11 cellular contexts compared by ENCODE assay signal in the genomic region with DNA sequence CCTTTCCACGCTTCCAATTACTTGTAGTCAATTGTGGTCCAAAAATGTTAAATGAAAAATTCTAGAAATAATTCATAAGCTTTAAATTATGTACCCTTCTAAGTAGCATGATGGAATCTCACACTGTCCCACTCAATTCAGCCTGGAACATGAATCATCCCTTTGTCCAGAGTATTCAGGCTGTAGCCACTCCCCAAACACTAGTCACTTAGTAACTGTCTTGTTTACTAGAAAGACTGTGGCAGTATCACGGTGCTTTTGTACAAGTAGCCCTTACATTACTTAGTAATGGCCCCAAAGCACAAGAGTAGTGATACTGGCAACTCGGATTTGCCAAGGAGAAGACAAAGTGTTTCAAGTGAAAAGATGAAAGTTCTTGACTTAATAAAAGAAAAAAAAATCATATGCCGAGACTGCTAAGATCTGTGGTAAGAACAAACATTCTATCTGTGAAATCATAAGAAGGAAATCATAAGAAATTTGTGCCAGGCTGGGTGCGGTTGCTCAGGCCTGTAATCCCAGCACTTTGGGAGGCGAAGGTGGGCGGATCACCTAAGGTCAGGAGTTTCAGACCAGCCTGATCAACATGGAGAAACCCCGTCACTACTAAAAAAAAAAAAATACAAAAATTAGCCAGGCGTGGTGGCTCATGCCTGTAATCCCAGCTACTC.
DNase-seq lines count a peak whose midpoint lies in the region; ATAC-seq and TF ChIP-seq lines count a peak whose summit lies in the region.
"Had no signal": no experiment of that assay in that cellular context is flagged by ENCODE, and none has a peak within 500 bp of the region (broad histone marks: within the 10 kb centered on the region; RNA-seq: fewer than 3 reads in every experiment).

No MANE protein-coding gene starts in this region.

- H4K20me1 ChIP-seq in GM23338 (replicated peaks; ENCODE audit: insufficient read depth) = no peaks in the 10 kb centered on the region

- no peaks in the 10 kb centered on the region for H3K4me1 ChIP-seq in GM23338 (ENCODE audit: insufficient read depth)

- H2AFZ ChIP-seq in GM23338 = no peak overlapping the region

- peaks cover 3% of the 10 kb centered on the region; the same call in 1 of the 2 replicates for H3K36me3 ChIP-seq in GM23338 (ENCODE audit: insufficient read depth)

- no peaks in the 10 kb centered on the region for H3K79me2 ChIP-seq in GM23338 (replicated peaks; ENCODE audit: insufficient read depth)

- H3K4me1 Mint-ChIP-seq in GM23338 = no peaks in the 10 kb centered on the region
- H3K4me1 Mint-ChIP-seq in stimulated activated naive CD8-positive, alpha-beta T cell treated with anti-CD3 and anti-CD28 coated beads, Interleukin-15, amount 100 ng/mL, for 72 hours = no peaks in the 10 kb centered on the region
- H3K4me1 Mint-ChIP-seq: brain, memory B cell had no signal

- peaks cover 8% of the 10 kb centered on the region; the same call in 2 of the 3 replicates for H3K36me3 Mint-ChIP-seq in GM23338 (ENCODE audit: low read depth)

- POLR2A ChIA-PET in RWPE1 (lab: Yijun Ruan, JAX; ENCODE audit: low non-redundant PET) = no interaction called here

- no peak overlapping the region for H3K4me2 ChIP-seq in GM23338

- DNase-seq in GM23338 (ENCODE audit: low spot score) (no peak), RWPE1 (ENCODE audit: low spot score) (peak; percentile 50), fibroblast of the aortic adventitia (ENCODE audit: low read depth) (peak; percentile 64), renal cortical epithelial cell (ENCODE audit: low read depth) (peak; percentile 97), NCI-H345 treated with DMSO at 0.1 percent for 48 hours (lab: John Stamatoyannopoulos, UW; ENCODE audit: unreplicated experiment) (no peak), CD1c-positive myeloid dendritic cell (ENCODE audit: extremely low spot score) (no peak)
- DNase-seq in stimulated activated naive CD8-positive, alpha-beta T cell treated with anti-CD3 and anti-CD28 coated beads, Interleukin-15, amount 100 ng/mL, for 72 hours = no peak
- DNase-seq: NCI-H2081 had no signal

- ATAC-seq in GM23338 (no peak), GM18511 (IDR thresholded peaks at IDR 0.05; ENCODE audit: unreplicated experiment) (no peak)
- ATAC-seq in stimulated activated naive CD8-positive, alpha-beta T cell treated with anti-CD3 and anti-CD28 coated beads, Interleukin-15, amount 100 ng/mL, for 72 hours = no peak

- H3F3A ChIP-seq in GM23338 (replicated peaks; ENCODE audit: low read depth) = no peaks in the 10 kb centered on the region

- no peak overlapping the region for H3K4me3 ChIP-seq in GM23338
- no peak overlapping the region for H3K4me3 ChIP-seq in fibroblast of the aortic adventitia (ENCODE audit: low read depth, low read length)

- H3K27ac ChIP-seq in GM23338 (ENCODE audit: low read depth) (no peak overlapping the region), RWPE1 (peak overlapping the region; percentile 30; the same call in 1 of the 2 replicates)

- peak overlapping the region; percentile 60 for H3K27ac Mint-ChIP-seq in GM23338
- H3K27ac Mint-ChIP-seq in stimulated activated naive CD8-positive, alpha-beta T cell treated with anti-CD3 and anti-CD28 coated beads, Interleukin-15, amount 100 ng/mL, for 72 hours = no peak overlapping the region
- H3K27ac Mint-ChIP-seq: memory B cell had no signal

- TF ChIP-seq CTCF in GM23338 (conservative IDR thresholded peaks at IDR 0.05; ENCODE audit: low read depth in 2 of 2) (no peak), RWPE1 (conservative IDR thresholded peaks at IDR 0.05; ENCODE audit: low read depth) (no peak), fibroblast of the aortic adventitia (IDR thresholded peaks at IDR 0.05; ENCODE audit: insufficient read depth, low read length) (no peak)

- H3K27me3 Mint-ChIP-seq in GM23338 (ENCODE audit: insufficient read depth, low read depth, poor library complexity) = no peaks in the 10 kb centered on the region
- no peaks in the 10 kb centered on the region for H3K27me3 Mint-ChIP-seq in stimulated activated naive CD8-positive, alpha-beta T cell treated with anti-CD3 and anti-CD28 coated beads, Interleukin-15, amount 100 ng/mL, for 72 hours
- H3K27me3 Mint-ChIP-seq: brain, memory B cell had no signal

- H3K27me3 ChIP-seq in GM23338 (ENCODE audit: insufficient read depth) = no peaks in the 10 kb centered on the region

- no peaks in the 10 kb centered on the region for H3K9me3 Mint-ChIP-seq in GM23338
- no peaks in the 10 kb centered on the region for H3K9me3 Mint-ChIP-seq in stimulated activated naive CD8-positive, alpha-beta T cell treated with anti-CD3 and anti-CD28 coated beads, Interleukin-15, amount 100 ng/mL, for 72 hours
- H3K9me3 Mint-ChIP-seq: memory B cell had no signal

- CTCF ChIA-PET in RWPE1 (lab: Yijun Ruan, JAX) = interaction anchor here (0.6 kb wide), 1 partner anchor 1992 kb away, joined by 4 read pairs; no protein-coding TSS in a partner anchor

- no peaks in the 10 kb centered on the region for H3K9me2 ChIP-seq in GM23338 (ENCODE audit: insufficient read depth)

- H3K4me3 Mint-ChIP-seq in GM23338 = no peak overlapping the region
- no peak overlapping the region for H3K4me3 Mint-ChIP-seq in stimulated activated naive CD8-positive, alpha-beta T cell treated with anti-CD3 and anti-CD28 coated beads, Interleukin-15, amount 100 ng/mL, for 72 hours
- H3K4me3 Mint-ChIP-seq: brain, memory B cell had no signal

TF ChIP-seq in GM23338, 12 proteins besides CTCF, POLR2A, EP300 and RAD21 (continues in another document):
- no peak for TF ChIP-seq POLR2AphosphoS5 (IDR thresholded peaks at IDR 0.05; ENCODE audit: low read depth)
- TF ChIP-seq, protein P1, sequence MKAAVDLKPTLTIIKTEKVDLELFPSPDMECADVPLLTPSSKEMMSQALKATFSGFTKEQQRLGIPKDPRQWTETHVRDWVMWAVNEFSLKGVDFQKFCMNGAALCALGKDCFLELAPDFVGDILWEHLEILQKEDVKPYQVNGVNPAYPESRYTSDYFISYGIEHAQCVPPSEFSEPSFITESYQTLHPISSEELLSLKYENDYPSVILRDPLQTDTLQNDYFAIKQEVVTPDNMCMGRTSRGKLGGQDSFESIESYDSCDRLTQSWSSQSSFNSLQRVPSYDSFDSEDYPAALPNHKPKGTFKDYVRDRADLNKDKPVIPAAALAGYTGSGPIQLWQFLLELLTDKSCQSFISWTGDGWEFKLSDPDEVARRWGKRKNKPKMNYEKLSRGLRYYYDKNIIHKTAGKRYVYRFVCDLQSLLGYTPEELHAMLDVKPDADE (IDR thresholded peaks at IDR 0.05) = no peak
- no peak for TF ChIP-seq CREB1 (CRISPR knock-in tag; IDR thresholded peaks at IDR 0.05; ENCODE audit: low read depth)
- TF ChIP-seq JUNB (IDR thresholded peaks at IDR 0.05; ENCODE audit: unreplicated experiment) = no peak
- TF ChIP-seq, protein P2, sequence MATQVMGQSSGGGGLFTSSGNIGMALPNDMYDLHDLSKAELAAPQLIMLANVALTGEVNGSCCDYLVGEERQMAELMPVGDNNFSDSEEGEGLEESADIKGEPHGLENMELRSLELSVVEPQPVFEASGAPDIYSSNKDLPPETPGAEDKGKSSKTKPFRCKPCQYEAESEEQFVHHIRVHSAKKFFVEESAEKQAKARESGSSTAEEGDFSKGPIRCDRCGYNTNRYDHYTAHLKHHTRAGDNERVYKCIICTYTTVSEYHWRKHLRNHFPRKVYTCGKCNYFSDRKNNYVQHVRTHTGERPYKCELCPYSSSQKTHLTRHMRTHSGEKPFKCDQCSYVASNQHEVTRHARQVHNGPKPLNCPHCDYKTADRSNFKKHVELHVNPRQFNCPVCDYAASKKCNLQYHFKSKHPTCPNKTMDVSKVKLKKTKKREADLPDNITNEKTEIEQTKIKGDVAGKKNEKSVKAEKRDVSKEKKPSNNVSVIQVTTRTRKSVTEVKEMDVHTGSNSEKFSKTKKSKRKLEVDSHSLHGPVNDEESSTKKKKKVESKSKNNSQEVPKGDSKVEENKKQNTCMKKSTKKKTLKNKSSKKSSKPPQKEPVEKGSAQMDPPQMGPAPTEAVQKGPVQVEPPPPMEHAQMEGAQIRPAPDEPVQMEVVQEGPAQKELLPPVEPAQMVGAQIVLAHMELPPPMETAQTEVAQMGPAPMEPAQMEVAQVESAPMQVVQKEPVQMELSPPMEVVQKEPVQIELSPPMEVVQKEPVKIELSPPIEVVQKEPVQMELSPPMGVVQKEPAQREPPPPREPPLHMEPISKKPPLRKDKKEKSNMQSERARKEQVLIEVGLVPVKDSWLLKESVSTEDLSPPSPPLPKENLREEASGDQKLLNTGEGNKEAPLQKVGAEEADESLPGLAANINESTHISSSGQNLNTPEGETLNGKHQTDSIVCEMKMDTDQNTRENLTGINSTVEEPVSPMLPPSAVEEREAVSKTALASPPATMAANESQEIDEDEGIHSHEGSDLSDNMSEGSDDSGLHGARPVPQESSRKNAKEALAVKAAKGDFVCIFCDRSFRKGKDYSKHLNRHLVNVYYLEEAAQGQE (IDR thresholded peaks at IDR 0.05; ENCODE audit: unreplicated experiment) = no peak
- TF ChIP-seq STAT1 (IDR thresholded peaks at IDR 0.05; ENCODE audit: unreplicated experiment) = no peak
- TF ChIP-seq ZNF114 (CRISPR knock-in tag; IDR thresholded peaks at IDR 0.05) = no peak
- TF ChIP-seq NANOG (IDR thresholded peaks at IDR 0.05; ENCODE audit: borderline replicate concordance) = no peak
- TF ChIP-seq ZNF331 (CRISPR knock-in tag; IDR thresholded peaks at IDR 0.05; ENCODE audit: low read depth) = no peak
- no peak for TF ChIP-seq EZH2phosphoT487 (IDR thresholded peaks at IDR 0.05; ENCODE audit: unreplicated experiment)

Comparison
In these comparisons a context has a peak if more than half of its experiments do, and no peak if none do; other contexts are left out.
1. DNase-seq: peak in RWPE1 (single experiment), fibroblast of the aortic adventitia (single experiment) and renal cortical epithelial cell (single experiment); none in GM23338 (single experiment), stimulated activated naive CD8-positive, alpha-beta T cell treated with anti-CD3 and anti-CD28 coated beads, Interleukin-15, amount 100 ng/mL, for 72 hours (0 of 2), NCI-H345 treated with DMSO at 0.1 percent for 48 hours (single experiment) and CD1c-positive myeloid dendritic cell (single experiment).